In the genomic region with DNA sequence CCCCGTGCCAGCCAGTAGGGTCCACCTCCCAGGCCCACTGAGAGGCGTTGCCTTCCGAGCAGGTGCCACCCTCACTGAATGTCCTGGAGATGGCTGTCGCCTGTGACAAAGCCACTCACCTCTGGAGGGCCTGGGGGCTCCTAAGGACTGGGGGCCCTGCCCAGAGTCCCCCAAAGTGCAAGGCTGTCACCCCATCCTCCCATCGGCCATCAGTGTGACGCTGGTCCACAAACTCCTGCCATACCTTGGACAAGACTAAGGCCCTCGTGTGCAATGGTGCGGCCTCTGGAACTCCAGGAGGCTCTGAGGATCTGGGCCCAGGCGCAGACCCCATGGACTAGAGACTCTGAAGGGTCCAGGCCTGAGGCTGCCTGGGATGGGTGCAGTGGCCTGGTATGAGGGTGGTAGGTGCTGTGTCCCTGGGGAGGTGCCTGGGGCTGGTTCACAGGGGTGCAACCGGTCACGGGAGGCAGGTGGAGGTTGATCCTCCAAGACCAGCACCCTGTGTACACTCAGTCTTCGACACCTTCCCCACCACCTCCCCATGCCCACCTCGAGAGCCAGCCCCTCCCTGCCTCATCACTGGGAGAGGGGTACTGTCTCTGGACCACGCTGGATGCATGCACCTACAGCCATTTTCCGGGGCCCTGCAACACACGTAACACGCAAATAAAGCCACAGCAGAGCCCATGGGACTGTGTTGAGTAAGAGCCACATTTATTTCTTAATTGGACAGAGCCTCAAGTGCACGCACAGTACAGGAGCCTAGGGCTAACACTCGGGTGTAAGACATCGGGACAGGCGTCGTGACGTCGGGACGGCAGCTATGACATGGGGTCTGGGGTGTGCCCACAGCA, we compare ENCODE assay signal across 1 cellular context.
TF ChIP-seq lines count a peak whose summit lies in the region.

No MANE protein-coding gene starts in this region.

TF ChIP-seq in GM23338, 12 proteins besides CTCF, POLR2A, EP300 and RAD21:
- 0 out of 2 replicates have a peak, but pooled peaks have one; percentile 37 for TF ChIP-seq POLR2AphosphoS5 (IDR thresholded peaks at IDR 0.05; ENCODE audit: low read depth)
- TF ChIP-seq, protein P1, sequence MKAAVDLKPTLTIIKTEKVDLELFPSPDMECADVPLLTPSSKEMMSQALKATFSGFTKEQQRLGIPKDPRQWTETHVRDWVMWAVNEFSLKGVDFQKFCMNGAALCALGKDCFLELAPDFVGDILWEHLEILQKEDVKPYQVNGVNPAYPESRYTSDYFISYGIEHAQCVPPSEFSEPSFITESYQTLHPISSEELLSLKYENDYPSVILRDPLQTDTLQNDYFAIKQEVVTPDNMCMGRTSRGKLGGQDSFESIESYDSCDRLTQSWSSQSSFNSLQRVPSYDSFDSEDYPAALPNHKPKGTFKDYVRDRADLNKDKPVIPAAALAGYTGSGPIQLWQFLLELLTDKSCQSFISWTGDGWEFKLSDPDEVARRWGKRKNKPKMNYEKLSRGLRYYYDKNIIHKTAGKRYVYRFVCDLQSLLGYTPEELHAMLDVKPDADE (IDR thresholded peaks at IDR 0.05) = no peak
TF ChIP-seq in GM23338: peak in this region for 1.
